17 cellular contexts compared by ENCODE assay signal in genomic region chr3:47405820-47406761, GRCh38. TPM values are rescaled to one million over a fixed set of nuclear protein-coding genes. Genes with fewer than 3 reads are reported as not detected.
DNase-seq lines count a peak whose midpoint lies in the region; ATAC-seq, FAIRE-seq and TF ChIP-seq lines count a peak whose summit lies in the region.
"Had no signal": no experiment of that assay in that cellular context is flagged by ENCODE, and none has a peak within 500 bp of the region (broad histone marks: within the 10 kb centered on the region; RNA-seq: fewer than 3 reads in every experiment).

No MANE protein-coding gene starts in this region.

- H3K27me3 ChIP-seq in adipocyte (replicated peaks; ENCODE audit: control insufficient read depth, insufficient read depth, low read length) (no peaks in the 10 kb centered on the region), thyroid gland (no peaks in the 10 kb centered on the region)

- no peak for DNase-seq in activated naive CD4-positive, alpha-beta T cell treated with anti-CD3 and anti-CD28 coated beads, Interleukin-2, amount 50 U/mL, for 72 hours (ENCODE audit: low spot score in 2 of 2)
- DNase-seq in activated naive CD4-positive, alpha-beta T cell treated with anti-CD3 and anti-CD28 coated beads, Interleukin-2, amount 50 U/mL, for 16 hours, result no peak
- DNase-seq in adipocyte (ENCODE audit: low read depth) (no peak), kidney (peak; percentile 45), thyroid gland (no peak), NCI-H2081 (lab: John Stamatoyannopoulos, UW) (no peak), Ammon's horn (ENCODE audit: low spot score) (no peak)
- DNase-seq: activated CD4-positive, alpha-beta T cell treated with anti-CD3 and anti-CD28 coated beads for 48 hours; DMS153; glutamatergic neuron; kidney glomerular epithelial cell; naive thymus-derived CD8-positive, alpha-beta T cell; NCI-H1048; SW 1271 had no signal

- no peak for FAIRE-seq in kidney (lab: Jason Lieb, UNC)

- no peak for ATAC-seq in activated naive CD4-positive, alpha-beta T cell treated with anti-CD3 and anti-CD28 coated beads, Interleukin-2, amount 50 U/mL, for 72 hours
- ATAC-seq in GM19452 (IDR thresholded peaks at IDR 0.05; ENCODE audit: unreplicated experiment), result no peak
- ATAC-seq: naive thymus-derived CD8-positive, alpha-beta T cell had no signal

- WGBS in thyroid gland, 2 donors, result 91 to 95% methylated on average over 30 to 31 of the region's 31 CpGs

- H3K4me1 ChIP-seq in adipocyte (ENCODE audit: control insufficient read depth, insufficient read depth, low read length), result peaks cover 40% of the 10 kb centered on the region
- no peaks in the 10 kb centered on the region for H3K4me1 ChIP-seq in kidney (ENCODE audit: control insufficient read depth in 1 of 2, insufficient read depth in 1 of 2, low read depth in 1 of 2, low read length in 2 of 2)
- H3K4me1 ChIP-seq in thyroid gland, result peaks cover 11 to 22% of the 10 kb centered on the region in 2 donors

- TF ChIP-seq POLR2A in thyroid gland (IDR thresholded peaks at IDR 0.05), result no peak

- H3K9me3 Mint-ChIP-seq in activated naive CD4-positive, alpha-beta T cell treated with anti-CD3 and anti-CD28 coated beads, Interleukin-2, amount 50 U/mL, for 72 hours, result no peaks in the 10 kb centered on the region
- H3K9me3 Mint-ChIP-seq: activated T-helper 1 cell treated with anti-CD3 and anti-CD28 coated beads, Interleukin-12 subunit alpha, Interleukin-12 subunit beta, Interleukin-2, Interleukin-4 antibody, amounts not matched to agents 30 ng/mL and 10 ng/mL and 1 ng/mL, durations not matched to agents 14 hours and 24 hours and 36 hours; naive thymus-derived CD8-positive, alpha-beta T cell; stimulated activated naive CD8-positive, alpha-beta T cell treated with anti-CD3 and anti-CD28 coated beads, Interleukin-15, Interleukin-2, amounts not matched to agents 100 ng/mL and 50 ng/mL, for 24 hours had no signal

- H3K9ac ChIP-seq in adipocyte (ENCODE audit: low read length) (peak overlapping the region; percentile 59), kidney (ENCODE audit: low read length in 2 of 2) (no peak overlapping the region)

- intact Hi-C loops in kidney (cut with DNase I), result no loop called here
- intact Hi-C loops in thyroid gland (cut with DNase I), result no loop called here

- H3K36me3 Mint-ChIP-seq in activated naive CD4-positive, alpha-beta T cell treated with anti-CD3 and anti-CD28 coated beads, Interleukin-2, amount 50 U/mL, for 72 hours, result no peaks in the 10 kb centered on the region

- H3K9me3 ChIP-seq in adipocyte (ENCODE audit: control insufficient read depth, low read length) (no peaks in the 10 kb centered on the region), kidney (ENCODE audit: control insufficient read depth in 1 of 2, low read length in 2 of 2) (no peaks in the 10 kb centered on the region), thyroid gland (no peaks in the 10 kb centered on the region)

- H3K4me3 ChIP-seq in adipocyte (ENCODE audit: low read length) (no peak overlapping the region), kidney (ENCODE audit: low read length in 2 of 2) (no peak overlapping the region), thyroid gland (replicated peaks in 1 of 3) (no peak overlapping the region)

- H3K27ac Mint-ChIP-seq in activated naive CD4-positive, alpha-beta T cell treated with anti-CD3 and anti-CD28 coated beads, Interleukin-2, amount 50 U/mL, for 72 hours, result peak overlapping the region; percentile 36 to 41
- H3K27ac Mint-ChIP-seq: activated T-helper 1 cell treated with anti-CD3 and anti-CD28 coated beads, Interleukin-12 subunit alpha, Interleukin-12 subunit beta, Interleukin-2, Interleukin-4 antibody, amounts not matched to agents 30 ng/mL and 10 ng/mL and 1 ng/mL, durations not matched to agents 14 hours and 24 hours and 36 hours; stimulated activated naive CD8-positive, alpha-beta T cell treated with anti-CD3 and anti-CD28 coated beads, Interleukin-15, Interleukin-2, amounts not matched to agents 100 ng/mL and 50 ng/mL, for 24 hours had no signal

- H3K36me3 ChIP-seq in adipocyte (ENCODE audit: control insufficient read depth, insufficient read depth, low read length, severe bottlenecking), result peaks cover 39% of the 10 kb centered on the region
- peaks cover 10 to 31% of the 10 kb centered on the region in 2 donors for H3K36me3 ChIP-seq in kidney (ENCODE audit: control insufficient read depth in 1 of 2, insufficient read depth in 2 of 2, low read length in 2 of 2)
- peaks cover 34 to 43% of the 10 kb centered on the region in 2 donors for H3K36me3 ChIP-seq in thyroid gland

- no peak for TF ChIP-seq CTCF in kidney (IDR thresholded peaks at IDR 0.05; ENCODE audit: borderline replicate concordance, extremely low read depth, insufficient read depth)
- no peak for TF ChIP-seq CTCF in thyroid gland (IDR thresholded peaks at IDR 0.05)

- H3K27ac ChIP-seq in kidney (ENCODE audit: low read depth in 2 of 2, low read length in 2 of 2) (no peak overlapping the region), thyroid gland (peak overlapping the region in 2 of 3 donors; percentile 19 to 64)

RNA-seq across cellular contexts. Expression of gene PTPN23, which starts 25.3 kb away (rescaled TPM):
- total RNA-seq in activated naive CD4-positive, alpha-beta T cell treated with anti-CD3 and anti-CD28 coated beads, Interleukin-2, amount 50 U/mL, for 72 hours, result 10 to 100 TPM; 29.4 to 29.9 TPM
- 48.5 TPM for total RNA-seq in kidney
- 12.6 TPM for polyA plus RNA-seq in kidney (ENCODE audit: insufficient read depth, low read depth, low replicate concordance)
- total RNA-seq in thyroid gland, result 10 to 100 TPM; 20.2 to 40.1 (median 32.1) TPM

Comparison
In these comparisons a context has a peak if more than half of its experiments do, and no peak if none do; other contexts are left out.
1. H3K27ac ChIP-seq: peak in thyroid gland (2 of 3); none in kidney (0 of 2).